11 cellular contexts compared by ENCODE assay signal in genomic region chrX:46268429-46268828, GRCh38.
DNase-seq lines count a peak whose midpoint lies in the region; ATAC-seq, FAIRE-seq and TF ChIP-seq lines count a peak whose summit lies in the region.
"Had no signal": no experiment of that assay in that cellular context is flagged by ENCODE, and none has a peak within 500 bp of the region (broad histone marks: within the 10 kb centered on the region; RNA-seq: fewer than 3 reads in every experiment).

No MANE protein-coding gene starts in this region.

- no peaks in the 10 kb centered on the region for H3K9me3 ChIP-seq in effector memory CD4-positive, alpha-beta T cell (ENCODE audit: control insufficient read depth, low read length)

- no peak for FAIRE-seq in H54 (lab: Jason Lieb, UNC)

- no peaks in the 10 kb centered on the region for H3K27me3 ChIP-seq in effector memory CD4-positive, alpha-beta T cell (replicated peaks; ENCODE audit: control insufficient read depth, insufficient read depth, low read length, poor library complexity, severe bottlenecking)

- DNase-seq in EL (peak; percentile 57), WTC11 (ENCODE audit: low spot score) (no peak), iris pigment epithelial cell (ENCODE audit: low read depth) (peak; percentile 52), H54 (ENCODE audit: insufficient read length, low spot score) (no peak), iPS-NIHi7 (ENCODE audit: extremely low spot score) (no peak)
- DNase-seq in Jurkat, Clone E6-1 (ENCODE audit: low read depth, low spot score), result peak; percentile 49
- no peak for DNase-seq in effector memory CD4-positive, alpha-beta T cell
- DNase-seq: NCI-H2171, retina, SHP77 had no signal

- no peaks in the 10 kb centered on the region for H3K36me3 ChIP-seq in effector memory CD4-positive, alpha-beta T cell (ENCODE audit: control insufficient read depth, insufficient read depth, low read length)

- H3K4me3 Mint-ChIP-seq in WTC11, result no peak overlapping the region

- H3K27ac ChIP-seq in effector memory CD4-positive, alpha-beta T cell (ENCODE audit: insufficient read depth, low read length, poor library complexity, severe bottlenecking), result no peak overlapping the region

- peaks cover under 1% of the 10 kb centered on the region; the same call in 1 of the 2 replicates for H3K36me3 Mint-ChIP-seq in WTC11

- TF ChIP-seq CTCF in WTC11 (IDR thresholded peaks at IDR 0.05), result no peak

- no peaks in the 10 kb centered on the region for H3K4me1 ChIP-seq in effector memory CD4-positive, alpha-beta T cell (ENCODE audit: control insufficient read depth, insufficient read depth, low read length, poor library complexity, severe bottlenecking)

- no peak for TF ChIP-seq POLR2A in H54 (IDR thresholded peaks at IDR 0.05; ENCODE audit: low read depth, low read length)

- no peak overlapping the region for H3K4me3 ChIP-seq in Jurkat, Clone E6-1 (ENCODE audit: low read length)
- H3K4me3 ChIP-seq in effector memory CD4-positive, alpha-beta T cell (ENCODE audit: insufficient read depth, low read depth, low read length, poor library complexity, severe bottlenecking), result no peak overlapping the region

- H3K27ac Mint-ChIP-seq in WTC11, result no peak overlapping the region

- H3K27me3 Mint-ChIP-seq in WTC11 (ENCODE audit: low read depth), result no peaks in the 10 kb centered on the region

- CTCF ChIA-PET in WTC11 (lab: Charles Lee), result no interaction called here

- ATAC-seq in WTC11, result no peak
- no peak for ATAC-seq in HG02763 (IDR thresholded peaks at IDR 0.05; ENCODE audit: unreplicated experiment)

- H3K9me3 Mint-ChIP-seq in WTC11, result peaks cover under 1% of the 10 kb centered on the region; the same call in 1 of the 2 replicates

- POLR2A ChIA-PET in WTC11 (lab: Charles Lee), result no interaction called here

- peaks cover 20% of the 10 kb centered on the region for H3K4me1 Mint-ChIP-seq in WTC11

TF ChIP-seq in WTC11, 78 proteins besides CTCF, POLR2A, EP300 and RAD21:
- 0 out of 2 replicates have a peak, but pooled peaks have one; percentile 48 for TF ChIP-seq NFE2L1 (CRISPR knock-in tag; IDR thresholded peaks at IDR 0.05)
- no peak for TF ChIP-seq CREB1 (CRISPR knock-in tag; IDR thresholded peaks at IDR 0.05)
- TF ChIP-seq TCF7 (CRISPR knock-in tag; IDR thresholded peaks at IDR 0.05; ENCODE audit: low read depth), result no peak
- no peak for TF ChIP-seq NFATC4 (CRISPR knock-in tag; IDR thresholded peaks at IDR 0.05)
- TF ChIP-seq HMGXB4 (CRISPR knock-in tag; IDR thresholded peaks at IDR 0.05), result no peak
- TF ChIP-seq GTF2I (CRISPR knock-in tag; conservative IDR thresholded peaks at IDR 0.05), result no peak
- no peak for TF ChIP-seq SOX15 (CRISPR knock-in tag; IDR thresholded peaks at IDR 0.05)
- no peak for TF ChIP-seq NR1H2 (CRISPR knock-in tag; IDR thresholded peaks at IDR 0.05)

Comparison
In these comparisons a context has a peak if more than half of its experiments do, and no peak if none do; other contexts are left out.
1. DNase-seq: peak in EL (single experiment), Jurkat, Clone E6-1 (single experiment) and iris pigment epithelial cell (single experiment); none in WTC11 (single experiment), H54 (single experiment), iPS-NIHi7 (single experiment) and effector memory CD4-positive, alpha-beta T cell (0 of 3).